Comparison of ENCODE assay signal across 22 cellular contexts in genomic region chr6:137173501-137173900, GRCh38. TPM values are rescaled to one million over a fixed set of nuclear protein-coding genes. Genes with fewer than 3 reads are reported as not detected.
"Had no signal": no experiment of that assay in that cellular context is flagged by ENCODE, and none has a peak within 500 bp of the region (broad histone marks: within the 10 kb centered on the region; RNA-seq: fewer than 3 reads in every experiment).

Gene IL22RA2, minus strand, starts transcription at chr6:137173644. Its CDS starts 11,895 bp downstream, at chr6:137161749.

- H3K36me3 Mint-ChIP-seq: activated naive CD4-positive, alpha-beta T cell treated with anti-CD3 and anti-CD28 coated beads, Interleukin-2, amount 10 ng/mL, durations not matched to agents 7 days and 5 days had no signal

- H3K36me3 ChIP-seq: ascending aorta, gastroesophageal sphincter, heart right ventricle, suprapubic skin, transverse colon had no signal

- H3K9me3 ChIP-seq: ascending aorta, gastroesophageal sphincter, suprapubic skin, transverse colon had no signal

- DNase-seq: activated CD4-positive, alpha-beta T cell treated with anti-CD3 and anti-CD28 coated beads, Interleukin-2, amount 50 U/mL, for 1 hour; activated CD8-positive, alpha-beta memory T cell treated with anti-CD3 and anti-CD28 coated beads for 24 hours; activated CD8-positive, alpha-beta memory T cell treated with anti-CD3 and anti-CD28 coated beads, Interleukin-2, amount 50 U/mL, for 48 hours; activated effector memory CD4-positive, alpha-beta T cell treated with Interleukin-2 at 50 U/mL for 16 hours; activated naive CD4-positive, alpha-beta T cell treated with anti-CD3 and anti-CD28 coated beads, Interleukin-2, amount 10 ng/mL, durations not matched to agents 7 days and 5 days; activated T-cell treated with anti-CD3 and anti-CD28 coated beads, Interleukin-2, amount 50 U/mL, for 48 hours; cortex of kidney; effector CD4-positive, alpha-beta T cell; heart right ventricle; posterior cingulate gyrus; stimulated activated CD4-positive, alpha-beta T cell treated with anti-CD3 and anti-CD28 coated beads, Interleukin-12 subunit alpha, Interleukin-12 subunit beta, amount 100 ng/mL, for 4 hours; stimulated activated CD4-positive, alpha-beta T cell treated with anti-CD3 and anti-CD28 coated beads, Interleukin-1b, Interleukin-23, amount 100 ng/mL, for 48 hours; stimulated activated CD8-positive, alpha-beta memory T cell treated with anti-CD3 and anti-CD28 coated beads, Interleukin-4, amount 100 ng/mL, for 48 hours; stimulated activated naive CD8-positive, alpha-beta T cell treated with anti-CD3 and anti-CD28 coated beads, Interleukin-15, Interleukin-2, amounts not matched to agents 100 U/mL and 50 U/mL, for 24 hours; transverse colon had no signal

- ATAC-seq: esophagus mucosa; gastroesophageal sphincter; heart right ventricle; stimulated activated naive CD8-positive, alpha-beta T cell treated with anti-CD3 and anti-CD28 coated beads, Interleukin-15, Interleukin-2, amounts not matched to agents 100 U/mL and 50 U/mL, for 24 hours had no signal

- H3K4me3 Mint-ChIP-seq: activated naive CD4-positive, alpha-beta T cell treated with anti-CD3 and anti-CD28 coated beads, Interleukin-2, amount 10 ng/mL, durations not matched to agents 7 days and 5 days; nephron; T-helper 2 cell treated with Interferon-gamma antibody and Interleukin-4, amounts not matched to agents 5 μg/mL and 100 μg/mL, for 36 hours had no signal

- H3K27ac ChIP-seq: ascending aorta, gastroesophageal sphincter, suprapubic skin, transverse colon had no signal

- H3K4me3 ChIP-seq: ascending aorta, gastroesophageal sphincter, heart right ventricle, suprapubic skin, transverse colon had no signal

- H3K4me1 ChIP-seq: ascending aorta, gastroesophageal sphincter, transverse colon had no signal

- H3K27me3 ChIP-seq: ascending aorta, gastroesophageal sphincter, heart right ventricle, suprapubic skin, transverse colon had no signal

- H3K4me1 Mint-ChIP-seq: nephron had no signal

- H3K27ac Mint-ChIP-seq: activated naive CD4-positive, alpha-beta T cell treated with anti-CD3 and anti-CD28 coated beads, Interleukin-2, amount 10 ng/mL, durations not matched to agents 7 days and 5 days; nephron; T-helper 2 cell treated with Interferon-gamma antibody and Interleukin-4, amounts not matched to agents 5 μg/mL and 100 μg/mL, for 36 hours had no signal

RNA-seq across cellular contexts. Expression of gene IL22RA2, which starts in this region (rescaled TPM):
- polyA plus RNA-seq: adipose tissue, heart right ventricle had no signal
